In the genomic region with DNA sequence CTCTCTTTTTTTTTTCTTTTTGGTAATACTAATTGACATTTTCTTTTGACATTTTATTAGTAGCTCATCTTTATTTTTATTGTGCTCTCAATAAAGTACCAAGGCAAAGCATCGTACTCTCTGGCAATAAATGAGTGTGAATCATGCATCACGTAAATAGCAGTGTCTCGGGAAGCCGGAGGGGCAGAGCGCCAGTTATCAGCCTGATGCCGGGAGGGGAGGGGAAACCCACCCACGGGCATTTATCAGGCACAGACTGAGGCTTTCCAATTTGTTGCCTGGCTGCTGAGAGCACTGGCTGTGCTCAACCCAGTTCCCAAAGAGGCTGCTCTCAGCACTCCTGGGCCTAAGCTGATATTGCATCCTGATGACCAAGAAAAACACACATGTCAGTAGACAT, we compare ENCODE assay signal across 14 cellular contexts.
DNase-seq lines count a peak whose midpoint lies in the region; ATAC-seq and TF ChIP-seq lines count a peak whose summit lies in the region.
"Had no signal": no experiment of that assay in that cellular context is flagged by ENCODE, and none has a peak within 500 bp of the region (broad histone marks: within the 10 kb centered on the region; RNA-seq: fewer than 3 reads in every experiment).

No MANE protein-coding gene starts in this region.

- no peak for TF ChIP-seq EP300 in ovary (IDR thresholded peaks at IDR 0.05)

- H3K27ac ChIP-seq in AG04450 (ENCODE audit: low read depth, low read length) = peak overlapping the region; percentile 24
- H3K27ac ChIP-seq in ovary = peak overlapping the region in 1 of 2 donors; percentile 59

- CTCF ChIA-PET in AG04450 (lab: Charles Lee) = interaction anchor here (0.7 kb wide), 1 partner anchor 706 kb away, joined by 3 read pairs; no protein-coding TSS in a partner anchor

- 5 to 10% (median 8%) methylated on average over 7 of the region's 7 CpGs for WGBS in ovary, 3 donors

- TF ChIP-seq POLR2A in ovary (IDR thresholded peaks at IDR 0.05) = no peak

- H3K9me3 ChIP-seq in AG04450 (ENCODE audit: control insufficient read depth, insufficient read depth, low read length) (no peaks in the 10 kb centered on the region), ovary (no peaks in the 10 kb centered on the region)

- POLR2A ChIA-PET in AG04450 (lab: Yijun Ruan, JAX) = interaction anchor here (0.7 to 1.2 kb wide), 2 partner anchors 19 to 438 kb away, joined by 3 to 6 read pairs; no protein-coding TSS in a partner anchor

- no peak overlapping the region for H3K4me3 ChIP-seq in AG04450 (ENCODE audit: low read depth, low read length)
- H3K4me3 ChIP-seq in ovary = no peak overlapping the region

- peaks cover 3% of the 10 kb centered on the region for H3K4me1 ChIP-seq in ovary (ENCODE audit: insufficient read depth)

- no peak for DNase-seq in AG04450 (ENCODE audit: low read depth, low spot score)
- peak; percentile 42 for DNase-seq in T1000 (lab: John Stamatoyannopoulos, UW)
- peak; percentile 80 for DNase-seq in cardiac septum (ENCODE audit: low spot score)
- peak; percentile 81 to 88 (median 87) for DNase-seq in ovary
- no peak for DNase-seq in NCI-H1930 (lab: John Stamatoyannopoulos, UW)
- no peak for DNase-seq in epidermal melanocyte (ENCODE audit: insufficient read length, low spot score)
- DNase-seq in GM20000 (ENCODE audit: low spot score) = no peak
- DNase-seq: activated CD4-positive, CD25-positive, alpha-beta regulatory T cell; activated T-cell treated with anti-CD3 and anti-CD28 coated beads, Interleukin-2, amount 50 U/mL, for 72 hours; KBM-7; mesendoderm; NCI-H226; SHP77 treated with DMSO at 0.1 percent for 48 hours had no signal

- intact Hi-C loops in cardiac septum (cut with DNase I) = loop anchor here (10.0 kb wide), 1 partner anchor 1123 kb away; a partner anchor contains a TSS
- intact Hi-C loops in ovary (cut with DNase I) = no loop called here

- TF ChIP-seq CTCF in AG04450 (IDR thresholded peaks at IDR 0.05; ENCODE audit: low read depth, low read length) = no peak
- TF ChIP-seq CTCF in ovary (IDR thresholded peaks at IDR 0.05) = no peak
- TF ChIP-seq CTCF in GM20000 (IDR thresholded peaks at IDR 0.05; ENCODE audit: extremely low read depth, missing control alignments) = no peak

- H3K27me3 ChIP-seq in AG04450 (ENCODE audit: control insufficient read depth, insufficient read depth, low read length) (no peaks in the 10 kb centered on the region), ovary (no peaks in the 10 kb centered on the region)

- H3K36me3 ChIP-seq in ovary = no peaks in the 10 kb centered on the region

- ATAC-seq in HG02588 (IDR thresholded peaks at IDR 0.05; ENCODE audit: unreplicated experiment) = no peak
- ATAC-seq: activated T-cell treated with anti-CD3 and anti-CD28 coated beads, Interleukin-2, amount 50 U/mL, for 72 hours had no signal

Comparison
In these comparisons a context has a peak if more than half of its experiments do, and no peak if none do; other contexts are left out.
1. DNase-seq: peak in T1000 (single experiment), cardiac septum (single experiment) and ovary (5 of 5); none in AG04450 (single experiment), NCI-H1930 (0 of 2), epidermal melanocyte (single experiment) and GM20000 (single experiment).